2 cellular contexts compared by ENCODE assay signal in the genomic region with DNA sequence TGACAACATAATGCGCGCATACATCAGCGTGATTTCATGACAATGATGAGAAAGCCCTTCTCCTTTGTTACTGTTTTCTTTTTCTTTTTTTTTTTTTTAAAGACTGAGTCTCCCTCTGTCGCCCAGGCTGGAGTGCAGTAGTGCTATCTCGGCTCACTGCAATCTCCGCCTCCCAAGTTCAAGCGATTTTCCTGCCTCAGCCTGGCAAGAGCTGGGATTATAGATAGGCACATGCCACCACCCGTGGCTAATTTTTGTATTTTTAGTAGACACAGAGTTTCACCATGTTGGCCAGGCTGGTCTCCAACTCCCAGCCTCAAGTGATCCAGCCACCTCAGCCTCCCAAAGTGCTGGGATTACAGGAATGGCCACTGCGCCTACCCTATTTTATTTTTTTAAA. TPM values are rescaled to one million over a fixed set of nuclear protein-coding genes. Genes with fewer than 3 reads are reported as not detected.
"Had no signal": no experiment of that assay in that cellular context is flagged by ENCODE, and none has a peak within 500 bp of the region (broad histone marks: within the 10 kb centered on the region; RNA-seq: fewer than 3 reads in every experiment).

No MANE protein-coding gene starts in this region.

RNA-seq across cellular contexts. Expression of gene SELPLG, which starts 20.9 kb away (rescaled TPM):
- total RNA-seq: progenitor cell of endocrine pancreas had no signal

RNA-seq across cellular contexts. Expression of gene TMEM119, which starts 56.7 kb away (rescaled TPM):
- total RNA-seq: progenitor cell of endocrine pancreas had no signal
- polyA plus RNA-seq: mammary epithelial cell had no signal
